31 cellular contexts compared by ENCODE assay signal in the genomic region with DNA sequence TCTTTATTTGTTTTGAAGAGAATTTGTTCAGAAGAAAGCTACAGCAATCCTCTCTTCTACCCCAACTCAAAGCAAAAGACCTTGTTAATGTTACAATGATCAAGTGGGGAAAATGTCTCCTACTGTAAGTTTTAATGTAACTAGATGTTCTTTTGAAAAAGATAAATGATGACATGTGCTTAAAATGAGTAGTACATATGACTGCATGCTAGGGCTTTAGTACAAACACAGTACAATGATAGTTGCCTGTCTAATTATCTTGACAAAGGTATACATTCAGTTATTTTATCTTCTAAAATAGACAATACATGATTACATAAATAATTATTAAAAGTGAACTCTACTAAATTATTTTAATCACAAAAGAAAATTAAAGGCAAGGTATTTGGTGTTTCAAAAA.
"Had no signal": no experiment of that assay in that cellular context is flagged by ENCODE, and none has a peak within 500 bp of the region (broad histone marks: within the 10 kb centered on the region; RNA-seq: fewer than 3 reads in every experiment).

No MANE protein-coding gene starts in this region.

- DNase-seq: activated B cell treated with CpG ODN at 0.5 μM for 24 hours; activated CD4-positive, alpha-beta memory T cell treated with anti-CD3 and anti-CD28 coated beads for 36 hours; activated CD4-positive, alpha-beta T cell treated with anti-CD3 and anti-CD28 coated beads for 48 hours; activated CD4-positive, alpha-beta T cell treated with anti-CD3 and anti-CD28 coated beads, Interleukin-2, amount 50 U/mL, for 1 hour; activated CD8-positive, alpha-beta memory T cell treated with anti-CD3 and anti-CD28 coated beads, Interleukin-2, amount 10 ng/mL, durations not matched to agents 7 days and 5 days; activated CD8-positive, alpha-beta memory T cell treated with anti-CD3 and anti-CD28 coated beads, Interleukin-2, amount 50 U/mL, for 4 hours; activated CD8-positive, alpha-beta T cell treated with anti-CD3 and anti-CD28 coated beads, Interleukin-2, amount 10 ng/mL, durations not matched to agents 7 days and 5 days; activated effector memory CD4-positive, alpha-beta T cell treated with anti-CD3 and anti-CD28 coated beads, Interleukin-2, amount 50 U/mL, for 16 hours; activated naive CD4-positive, alpha-beta T cell treated with anti-CD3 and anti-CD28 coated beads for 36 hours; activated naive CD8-positive, alpha-beta T cell treated with anti-CD3 and anti-CD28 coated beads for 36 hours; activated naive CD8-positive, alpha-beta T cell treated with anti-CD3 and anti-CD28 coated beads, Interleukin-2, amount 50 U/mL, for 24 hours; activated T-cell treated with anti-CD3 and anti-CD28 coated beads, Interleukin-2, amount 50 U/mL, for 1 hour; activated T-cell treated with anti-CD3 and anti-CD28 coated beads, Interleukin-2, amount 50 U/mL, for 48 hours; adrenal gland; amygdala; aorta; body of pancreas; caudate nucleus; dorsolateral prefrontal cortex; effector memory CD4-positive, alpha-beta T cell; endodermal cell; foreskin fibroblast; heart right ventricle; T-helper 1 cell; T-helper 17 cell; T1000; WERI-Rb-1 had no signal

- H3K4me1 ChIP-seq: adrenal gland, body of pancreas had no signal

- H3K9me3 ChIP-seq: adrenal gland, body of pancreas, heart right ventricle had no signal

- H3K27me3 ChIP-seq: adrenal gland, body of pancreas, dorsolateral prefrontal cortex, heart right ventricle had no signal

- H3K27ac ChIP-seq: adrenal gland, body of pancreas, coronary artery, dorsolateral prefrontal cortex, WERI-Rb-1 had no signal

- H3K36me3 ChIP-seq: adrenal gland, heart right ventricle, WERI-Rb-1 had no signal

- ATAC-seq: activated CD4-positive, CD25-positive, alpha-beta regulatory T cell treated with anti-CD3 and anti-CD28 coated beads, Interleukin-2, amount 50 U/mL, for 24 hours; activated CD8-positive, alpha-beta memory T cell treated with anti-CD3 and anti-CD28 coated beads, Interleukin-2, amount 10 ng/mL, durations not matched to agents 7 days and 5 days; activated CD8-positive, alpha-beta T cell treated with anti-CD3 and anti-CD28 coated beads, Interleukin-2, amount 10 ng/mL, durations not matched to agents 7 days and 5 days; activated naive CD8-positive, alpha-beta T cell treated with anti-CD3 and anti-CD28 coated beads, Interleukin-2, amount 50 U/mL, for 24 hours; body of pancreas; esophagus mucosa; T-helper 17 cell had no signal

- H3K4me3 ChIP-seq: adrenal gland, body of pancreas, coronary artery, dorsolateral prefrontal cortex, heart right ventricle had no signal

- FAIRE-seq: frontal cortex had no signal
